Comparison of ENCODE assay signal across 21 cellular contexts in the genomic region with DNA sequence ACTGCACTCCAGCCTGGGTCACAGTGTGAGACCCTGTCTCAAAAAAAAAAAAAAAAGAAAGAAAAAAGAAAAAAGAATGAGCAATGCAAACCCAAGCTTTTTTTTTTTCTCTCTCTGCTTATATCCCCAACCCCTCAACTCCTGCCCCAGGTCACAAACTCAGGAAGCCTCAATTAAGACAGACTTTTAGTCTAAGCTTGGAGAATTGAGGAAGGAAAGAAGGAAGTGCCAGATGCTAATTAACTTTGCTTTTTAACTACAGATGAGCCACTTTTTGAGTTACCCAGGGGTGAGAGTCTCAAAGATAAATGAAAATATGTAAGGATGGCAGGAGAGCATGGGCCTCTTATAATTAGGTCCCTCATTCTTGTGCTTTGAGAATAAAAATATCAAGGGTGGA. TPM values are rescaled to one million over a fixed set of nuclear protein-coding genes. Genes with fewer than 3 reads are reported as not detected.
DNase-seq lines count a peak whose midpoint lies in the region; ATAC-seq and TF ChIP-seq lines count a peak whose summit lies in the region.
"Had no signal": no experiment of that assay in that cellular context is flagged by ENCODE, and none has a peak within 500 bp of the region (broad histone marks: within the 10 kb centered on the region; RNA-seq: fewer than 3 reads in every experiment).

No MANE protein-coding gene starts in this region.

- H3K4me3 ChIP-seq in SU-DHL-6 (ENCODE audit: insufficient read depth, low read length, poor library complexity, severe bottlenecking): no peak overlapping the region
- H3K4me3 ChIP-seq: A549, gastroesophageal sphincter, SJCRH30 had no signal

- H3K27ac Mint-ChIP-seq in activated CD4-positive, alpha-beta T cell treated with anti-CD3 and anti-CD28 coated beads for 36 hours: peak overlapping the region; percentile 70
- H3K27ac Mint-ChIP-seq in effector memory CD8-positive, alpha-beta T cell: peak overlapping the region; percentile 46 to 85

- no peaks in the 10 kb centered on the region for H3K27me3 ChIP-seq in SU-DHL-6 (ENCODE audit: low read length)
- H3K27me3 ChIP-seq: gastroesophageal sphincter, SJCRH30 had no signal

- no peak for TF ChIP-seq CTCF in SU-DHL-6 (IDR thresholded peaks at IDR 0.05; ENCODE audit: insufficient read depth, low read length, poor library complexity, severe bottlenecking)

- no peaks in the 10 kb centered on the region for H4K20me1 ChIP-seq in SU-DHL-6 (ENCODE audit: low read depth, low read length)

- no peak overlapping the region for H3K4me3 Mint-ChIP-seq in activated CD4-positive, alpha-beta T cell treated with anti-CD3 and anti-CD28 coated beads for 36 hours
- no peak overlapping the region for H3K4me3 Mint-ChIP-seq in effector memory CD8-positive, alpha-beta T cell

- peaks cover 1% of the 10 kb centered on the region for H3K9me3 Mint-ChIP-seq in activated CD4-positive, alpha-beta T cell treated with anti-CD3 and anti-CD28 coated beads for 36 hours (ENCODE audit: low read depth)
- H3K9me3 Mint-ChIP-seq in effector memory CD8-positive, alpha-beta T cell: no peaks in the 10 kb centered on the region

- intact Hi-C loops in activated CD4-positive, alpha-beta T cell treated with anti-CD3 and anti-CD28 coated beads for 36 hours (cut with DNase I, micrococcal nuclease): loop anchor here in 1 of 2 experiments (5.0 kb wide), 1 partner anchor 42 kb away; no protein-coding TSS in a partner anchor

- ATAC-seq in activated CD4-positive, alpha-beta T cell treated with anti-CD3 and anti-CD28 coated beads for 36 hours: no peak
- no peak for ATAC-seq in effector memory CD8-positive, alpha-beta T cell (replicated peaks)
- no peak for ATAC-seq in HG03457 (IDR thresholded peaks at IDR 0.05; ENCODE audit: unreplicated experiment)
- no peak for ATAC-seq in GM21786 (IDR thresholded peaks at IDR 0.05; ENCODE audit: unreplicated experiment)
- ATAC-seq: A549, gastroesophageal sphincter, left colon, right cardiac atrium had no signal

- H3K27ac ChIP-seq in SU-DHL-6 (ENCODE audit: low read depth, low read length): peak overlapping the region; percentile 60
- H3K27ac ChIP-seq: A549, gastroesophageal sphincter, SJCRH30 had no signal

- H3K27me3 Mint-ChIP-seq in activated CD4-positive, alpha-beta T cell treated with anti-CD3 and anti-CD28 coated beads for 36 hours: no peaks in the 10 kb centered on the region
- no peaks in the 10 kb centered on the region for H3K27me3 Mint-ChIP-seq in effector memory CD8-positive, alpha-beta T cell

- H3K9me2 ChIP-seq in SU-DHL-6 (replicated peaks; ENCODE audit: insufficient read depth, low read length): no peaks in the 10 kb centered on the region

- no peak overlapping the region for H3K4me2 ChIP-seq in SU-DHL-6 (ENCODE audit: low read depth, low read length, poor library complexity, severe bottlenecking)
- H3K4me2 ChIP-seq: A549 had no signal

- H3K79me2 ChIP-seq in SU-DHL-6 (ENCODE audit: insufficient read depth, low read length): peaks cover 28% of the 10 kb centered on the region

- POLR2A ChIA-PET in activated CD4-positive, alpha-beta T cell treated with anti-CD3 and anti-CD28 coated beads for 36 hours (lab: Charles Lee): interaction anchor here (0.7 kb wide), 2 partner anchors 10 to 54 kb away, joined by 3 read pairs; no protein-coding TSS in a partner anchor

- no peaks in the 10 kb centered on the region for H3K9me3 ChIP-seq in SU-DHL-6 (ENCODE audit: insufficient read depth, low read length)
- H3K9me3 ChIP-seq: A549, Caco-2, gastroesophageal sphincter, SJCRH30 had no signal

- no peaks in the 10 kb centered on the region for H3K36me3 ChIP-seq in SU-DHL-6 (ENCODE audit: low read length)
- H3K36me3 ChIP-seq: gastroesophageal sphincter, SJCRH30 had no signal

- peaks cover 18% of the 10 kb centered on the region for H3K36me3 Mint-ChIP-seq in activated CD4-positive, alpha-beta T cell treated with anti-CD3 and anti-CD28 coated beads for 36 hours (ENCODE audit: low read depth)
- H3K36me3 Mint-ChIP-seq in effector memory CD8-positive, alpha-beta T cell (ENCODE audit: insufficient read depth): peaks cover 34% of the 10 kb centered on the region

- CTCF ChIA-PET in activated CD4-positive, alpha-beta T cell treated with anti-CD3 and anti-CD28 coated beads for 36 hours (lab: Charles Lee): interaction anchor here (0.7 to 1.6 kb wide), 3 partner anchors 18 to 59 kb away, joined by 3 to 5 read pairs (median 3); no protein-coding TSS in a partner anchor

- DNase-seq in activated CD4-positive, alpha-beta T cell treated with anti-CD3 and anti-CD28 coated beads for 36 hours: no peak
- no peak for DNase-seq in activated CD4-positive, alpha-beta T cell treated with anti-CD3 and anti-CD28 coated beads for 48 hours
- DNase-seq in GF-D8 (lab: John Stamatoyannopoulos, UW): peak; percentile 13
- no peak for DNase-seq in effector memory CD8-positive, alpha-beta T cell
- DNase-seq in COLO829 (ENCODE audit: low spot score): no peak
- DNase-seq: activated naive CD4-positive, alpha-beta T cell treated with anti-CD3 and anti-CD28 coated beads, Interleukin-2, amount 50 U/mL, for 16 hours; Caco-2; EL; erythroblast; left colon; NCI-H2081 treated with DMSO at 0.1 percent for 48 hours; NCI-H524 treated with DMSO at 0.1 percent for 48 hours; occipital lobe; OCI-M1; right cardiac atrium; SJCRH30 had no signal

- H2AFZ ChIP-seq in SU-DHL-6 (ENCODE audit: low read depth, low read length, severe bottlenecking): no peak overlapping the region

- peaks cover 41% of the 10 kb centered on the region for H3F3A ChIP-seq in SU-DHL-6 (ENCODE audit: insufficient read depth)

- peaks cover 59% of the 10 kb centered on the region for H3K4me1 Mint-ChIP-seq in activated CD4-positive, alpha-beta T cell treated with anti-CD3 and anti-CD28 coated beads for 36 hours
- peaks cover 49 to 50% of the 10 kb centered on the region in 2 donors for H3K4me1 Mint-ChIP-seq in effector memory CD8-positive, alpha-beta T cell (ENCODE audit: low read depth in 2 of 2)

- H3K9ac ChIP-seq in SU-DHL-6 (ENCODE audit: low read length): no peak overlapping the region

RNA-seq across cellular contexts. Expression of a gene that starts 33.3 kb away (rescaled TPM):
- 100 to 1,000 TPM in 1 of 2 experiments, 10 to 100 TPM in 1; 96.4 to 114 TPM for total RNA-seq in activated CD4-positive, alpha-beta T cell treated with anti-CD3 and anti-CD28 coated beads for 36 hours
